9 cellular contexts compared by ENCODE assay signal in genomic region chr5:170225326-170226137, GRCh38. TPM values are rescaled to one million over a fixed set of nuclear protein-coding genes. Genes with fewer than 3 reads are reported as not detected.
DNase-seq lines count a peak whose midpoint lies in the region; ATAC-seq and TF ChIP-seq lines count a peak whose summit lies in the region.
"Had no signal": no experiment of that assay in that cellular context is flagged by ENCODE, and none has a peak within 500 bp of the region (broad histone marks: within the 10 kb centered on the region; RNA-seq: fewer than 3 reads in every experiment).

No MANE protein-coding gene starts in this region.

- no peaks in the 10 kb centered on the region for H3K36me3 Mint-ChIP-seq in activated T-cell treated with anti-CD3 and anti-CD28 coated beads, Interleukin-2, amount 50 U/mL, for 4 hours (ENCODE audit: insufficient read depth)

- no peak overlapping the region for H3K4me3 Mint-ChIP-seq in activated T-cell treated with anti-CD3 and anti-CD28 coated beads, Interleukin-2, amount 50 U/mL, for 4 hours

- peak overlapping the region; percentile 26 for H2AFZ ChIP-seq in neuronal stem cell (ENCODE audit: low read length)

- no peak for TF ChIP-seq POLR2A in stomach (IDR thresholded peaks at IDR 0.05)
- no peak for TF ChIP-seq POLR2A in GM18505 (IDR thresholded peaks at IDR 0.05; ENCODE audit: borderline replicate concordance, extremely low read depth, insufficient read depth, insufficient read length)

- H3K27me3 ChIP-seq in Panc1 (ENCODE audit: control insufficient read depth, insufficient read depth, low read length) (peaks cover 2% of the 10 kb centered on the region; the same call in 1 of the 2 replicates), neuronal stem cell (ENCODE audit: control insufficient read depth in 3 of 3, insufficient read depth in 3 of 3, low read depth in 1 of 3, low read length in 3 of 3) (no peaks in the 10 kb centered on the region), stomach (no peaks in the 10 kb centered on the region)

- H3K27ac ChIP-seq in Panc1 (ENCODE audit: low read length) (no peak overlapping the region), neuronal stem cell (replicated peaks; ENCODE audit: low read length) (no peak overlapping the region), stomach (no peak overlapping the region)
- H3K27ac ChIP-seq: epithelial cell of prostate had no signal

- peak overlapping the region; percentile 82 for H2AK5ac ChIP-seq in neuronal stem cell (ENCODE audit: low read depth, low read length)

- H3K18ac ChIP-seq in neuronal stem cell (ENCODE audit: low read length), result no peak overlapping the region

- H4K8ac ChIP-seq in neuronal stem cell (ENCODE audit: low read depth, low read length), result peak overlapping the region; percentile 33

- BruUV-seq in Panc1 (replicated peaks; lab: Mats Ljungman, UMichigan), result no TSS peak

- H3K23ac ChIP-seq in neuronal stem cell (ENCODE audit: low read depth, low read length, poor library complexity), result no peak overlapping the region

- no peak for TF ChIP-seq EP300 in stomach (IDR thresholded peaks at IDR 0.05)

- no peaks in the 10 kb centered on the region for H3K9me3 Mint-ChIP-seq in activated T-cell treated with anti-CD3 and anti-CD28 coated beads, Interleukin-2, amount 50 U/mL, for 4 hours

- no peak overlapping the region for H3K4me2 ChIP-seq in neuronal stem cell (ENCODE audit: insufficient read depth, low read length, poor library complexity, severe bottlenecking)

- H4K91ac ChIP-seq in neuronal stem cell (ENCODE audit: low read depth, low read length, poor library complexity), result no peak overlapping the region

- H3K4ac ChIP-seq in neuronal stem cell (ENCODE audit: low read length), result no peak overlapping the region

- TF ChIP-seq CTCF in Panc1 (IDR thresholded peaks at IDR 0.05) (peak; percentile 88), fibroblast of mammary gland (conservative IDR thresholded peaks at IDR 0.05; ENCODE audit: control insufficient read depth, insufficient read depth, low read depth, low read length) (peak; percentile 87), stomach (IDR thresholded peaks at IDR 0.05) (peak in 4 of 7 experiments; percentile 58 to 72 (median 68))

- peak overlapping the region; percentile 13 for H2BK120ac ChIP-seq in neuronal stem cell (ENCODE audit: low read depth, low read length)

- H2BK15ac ChIP-seq in neuronal stem cell (ENCODE audit: low read length), result no peak overlapping the region

- intact Hi-C loops in Panc1 (cut with micrococcal nuclease; ENCODE audit: unreplicated experiment), result loop anchor here (1.0 to 5.0 kb wide), 2 partner anchors 195 to 407 kb away; no protein-coding TSS in a partner anchor
- intact Hi-C loops in stomach (cut with DNase I; ENCODE audit: low total_unique reads), result loop anchor here (5.0 kb wide), 1 partner anchor 197 kb away; no protein-coding TSS in a partner anchor

- H3K79me1 ChIP-seq in neuronal stem cell (ENCODE audit: low read depth, low read length), result no peaks in the 10 kb centered on the region

- no peak overlapping the region for H3K4me3 ChIP-seq in Panc1 (ENCODE audit: low read depth in 2 of 2, low read length in 2 of 2)
- H3K4me3 ChIP-seq in fibroblast of mammary gland (ENCODE audit: control insufficient read depth, low read depth, low read length), result no peak overlapping the region
- H3K4me3 ChIP-seq in neuronal stem cell (ENCODE audit: low read length in 2 of 2), result no peak overlapping the region
- no peak overlapping the region for H3K4me3 ChIP-seq in stomach

- in situ Hi-C loops in Panc1 (cut with HindIII; ENCODE audit: low pct_unique_long_range_greater_than_20kb, low sequenced_read_pairs), result no loop called here

- H3K14ac ChIP-seq in neuronal stem cell (ENCODE audit: low read length), result no peak overlapping the region

- H3K36me3 ChIP-seq in Panc1 (ENCODE audit: control insufficient read depth, insufficient read depth, low read length), result no peaks in the 10 kb centered on the region
- no peaks in the 10 kb centered on the region for H3K36me3 ChIP-seq in neuronal stem cell (replicated peaks in 1 of 2; ENCODE audit: control insufficient read depth in 2 of 2, insufficient read depth in 2 of 2, low read length in 2 of 2)
- no peaks in the 10 kb centered on the region for H3K36me3 ChIP-seq in stomach

- 0 out of 2 replicates have a peak, but pooled peaks cover 3% of the 10 kb centered on the region for H3K4me1 ChIP-seq in Panc1 (ENCODE audit: control insufficient read depth, insufficient read depth, low read length)
- peaks cover 0 to 15% of the 10 kb centered on the region in 2 donors for H3K4me1 ChIP-seq in neuronal stem cell (ENCODE audit: control insufficient read depth in 2 of 2, insufficient read depth in 1 of 2, low read depth in 1 of 2, low read length in 2 of 2)
- H3K4me1 ChIP-seq in stomach, result peaks cover 0 to 5% (median 0%) of the 10 kb centered on the region in 4 donors

- H3K9ac ChIP-seq in neuronal stem cell (ENCODE audit: low read depth, low read length, poor library complexity), result no peak overlapping the region

- H2BK12ac ChIP-seq in neuronal stem cell (ENCODE audit: low read length), result no peak overlapping the region

- H3K27me3 Mint-ChIP-seq in activated T-cell treated with anti-CD3 and anti-CD28 coated beads, Interleukin-2, amount 50 U/mL, for 4 hours (ENCODE audit: low read depth), result no peaks in the 10 kb centered on the region

- no peaks in the 10 kb centered on the region for H3K9me3 ChIP-seq in Panc1 (ENCODE audit: control insufficient read depth, insufficient read depth, low read depth, low read length)
- H3K9me3 ChIP-seq in neuronal stem cell (replicated peaks in 1 of 2; ENCODE audit: control insufficient read depth in 2 of 2, insufficient read depth in 1 of 2, low read depth in 1 of 2, low read length in 2 of 2), result no peaks in the 10 kb centered on the region
- no peaks in the 10 kb centered on the region for H3K9me3 ChIP-seq in stomach

- CTCF ChIA-PET in Panc1 (lab: Charles Lee), result interaction anchor here (1.2 to 1.3 kb wide), 2 partner anchors 41 to 196 kb away, joined by 3 to 4 read pairs; no protein-coding TSS in a partner anchor

- POLR2A ChIA-PET in Panc1 (lab: Charles Lee), result no interaction called here

- ATAC-seq in Panc1 (peak; percentile 94), GM18505 (IDR thresholded peaks at IDR 0.05; ENCODE audit: unreplicated experiment) (no peak)
- ATAC-seq in activated T-cell treated with anti-CD3 and anti-CD28 coated beads, Interleukin-2, amount 50 U/mL, for 4 hours, result peak in 1 of 2 donors; percentile 72

- H3K4me1 Mint-ChIP-seq in activated T-cell treated with anti-CD3 and anti-CD28 coated beads, Interleukin-2, amount 50 U/mL, for 4 hours (ENCODE audit: low read depth), result peaks cover 3% of the 10 kb centered on the region

- peak; percentile 20 for DNase-seq in GF-D8 (lab: John Stamatoyannopoulos, UW)
- DNase-seq in HT-29 (ENCODE audit: low spot score), result peak; percentile 64
- DNase-seq in Panc1 (ENCODE audit: low read depth, low spot score), result peak; percentile 36
- DNase-seq in activated T-cell treated with anti-CD3 and anti-CD28 coated beads, Interleukin-2, amount 50 U/mL, for 4 hours, result peak; percentile 79
- DNase-seq in fibroblast of mammary gland (ENCODE audit: low read depth), result peak; percentile 73
- DNase-seq in neuronal stem cell (ENCODE audit: low spot score), result peak; percentile 67
- DNase-seq in stomach, result peak; percentile 74

- no peak overlapping the region for H2BK5ac ChIP-seq in neuronal stem cell (ENCODE audit: low read length)

- WGBS in neuronal stem cell (ENCODE audit: extremely low coverage in 2 of 2, insufficient read length in 2 of 2, insufficient replicate concordance in 1 of 2), 2 donors, result no CpG with 5 or more reads among the region's 7 CpGs
- 49 to 56% (median 55%) methylated on average over 7 of the region's 7 CpGs for WGBS in stomach, 5 donors

RNA-seq across cellular contexts. Expression of gene C5orf58, which starts 7.3 kb away (rescaled TPM):
- total RNA-seq in HT-29 (2014; rRNA removed; shearing (Covaris generic)), result not detected in 2 replicates
- total RNA-seq in Panc1 (2021; ENCODE audit: unreplicated experiment) (0.15 TPM), stomach (under 1 TPM in 1 of 5 donors, not detected in 4; 0.43 TPM)
- polyA plus RNA-seq in Panc1 (2012; ENCODE audit: insufficient read length), result not detected
- not detected for total RNA-seq in activated T-cell treated with anti-CD3 and anti-CD28 coated beads, Interleukin-2, amount 50 U/mL, for 4 hours
- 0.24 TPM for polyA plus RNA-seq in neuronal stem cell (2013, experiment 1 of 2)
- 0.40 TPM for polyA plus RNA-seq in neuronal stem cell (2013, experiment 2 of 2)
- polyA plus RNA-seq in stomach, result 1 to 10 TPM in 1 of 3 donors, not detected in 2; 4.6 TPM

Comparison
In these comparisons a context has a peak if more than half of its experiments do, and no peak if none do; other contexts are left out.
1. DNase-seq: peak in every context shown above with its lines; median percentile 79 in activated T-cell treated with anti-CD3 and anti-CD28 coated beads, Interleukin-2, amount 50 U/mL, for 4 hours; 74 in stomach; 73 in fibroblast of mammary gland; 67 in neuronal stem cell; 64 in HT-29; 36 in Panc1; 20 in GF-D8.